In the genomic region with DNA sequence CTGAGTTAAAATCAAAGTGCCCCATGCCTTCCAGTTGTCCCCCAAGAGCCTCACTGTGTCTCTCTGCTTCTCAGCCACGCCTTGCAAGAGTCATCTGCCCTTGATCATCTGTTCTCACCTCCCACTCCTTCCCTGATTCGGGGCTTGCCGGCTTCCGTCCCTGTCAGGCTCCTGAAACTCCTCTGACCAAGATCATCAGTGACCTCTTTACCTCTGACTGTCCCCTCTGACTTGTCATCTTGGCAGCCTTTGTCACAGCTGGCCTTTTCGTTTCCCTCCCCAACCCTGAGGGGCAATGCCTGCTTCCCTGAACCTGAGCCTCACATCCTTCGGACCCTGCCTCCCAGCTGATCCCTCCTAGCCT, we compare ENCODE assay signal across 11 cellular contexts.
DNase-seq lines count a peak whose midpoint lies in the region; ATAC-seq and TF ChIP-seq lines count a peak whose summit lies in the region.
"Had no signal": no experiment of that assay in that cellular context is flagged by ENCODE, and none has a peak within 500 bp of the region (broad histone marks: within the 10 kb centered on the region; RNA-seq: fewer than 3 reads in every experiment).

No MANE protein-coding gene starts in this region.

- no peaks in the 10 kb centered on the region for H3F3A ChIP-seq in GM23248 (ENCODE audit: insufficient read depth)

- peak; percentile 35 for DNase-seq in GM23248
- peak; percentile 68 to 77 for DNase-seq in activated CD4-positive, alpha-beta T cell treated with anti-CD3 and anti-CD28 coated beads, Interleukin-2, amount 50 U/mL, for 48 hours
- peak; percentile 64 to 68 for DNase-seq in stimulated activated CD4-positive, alpha-beta T cell treated with anti-CD3 and anti-CD28 coated beads, Interleukin-2, amount 100 ng/mL, for 24 hours
- no peak for DNase-seq in suprapubic skin (ENCODE audit: low spot score in 2 of 2)
- DNase-seq in medulla oblongata (ENCODE audit: extremely low spot score), result no peak
- no peak for DNase-seq in hepatocyte (ENCODE audit: low spot score)
- DNase-seq in heart right ventricle, result no peak
- DNase-seq: DMS79 treated with DMSO at 0.1 percent for 48 hours; effector memory CD4-positive, alpha-beta T cell; NCI-H1694 had no signal

- H3K27ac ChIP-seq in GM23248, result no peak overlapping the region
- H3K27ac ChIP-seq in suprapubic skin, result no peak overlapping the region
- no peak overlapping the region for H3K27ac ChIP-seq in hepatocyte
- H3K27ac ChIP-seq in heart right ventricle, result no peak overlapping the region

- H3K4me1 ChIP-seq in GM23248 (ENCODE audit: insufficient read depth), result no peaks in the 10 kb centered on the region
- H3K4me1 ChIP-seq in suprapubic skin, result no peaks in the 10 kb centered on the region
- no peaks in the 10 kb centered on the region for H3K4me1 ChIP-seq in hepatocyte (ENCODE audit: insufficient read depth)
- H3K4me1 ChIP-seq in heart right ventricle, result no peaks in the 10 kb centered on the region

- intact Hi-C loops in heart right ventricle (cut with DNase I), result no loop called here

- WGBS in GM23248 (ENCODE audit: low coverage in 1 of 2, low lambda C conversion rate in 2 of 2, missing lambda C conversion rate in 2 of 2), 2 experiments, result 25% methylated on average over 6 of the region's 6 CpGs
- WGBS in suprapubic skin, result 65% methylated on average over 6 of the region's 6 CpGs
- 87% methylated on average over 6 of the region's 6 CpGs for whole genome bisulfite sequencing in hepatocyte (ENCODE audit: low lambda C conversion rate, missing lambda C conversion rate)
- 44 to 58% methylated on average over 6 of the region's 6 CpGs for WGBS in heart right ventricle, 2 donors

- H3K9me3 ChIP-seq in GM23248 (ENCODE audit: low read depth), result no peaks in the 10 kb centered on the region
- no peaks in the 10 kb centered on the region for H3K9me3 ChIP-seq in suprapubic skin
- no peaks in the 10 kb centered on the region for H3K9me3 ChIP-seq in hepatocyte (ENCODE audit: low read depth)
- H3K9me3 ChIP-seq in heart right ventricle, result no peaks in the 10 kb centered on the region

- H2AFZ ChIP-seq in GM23248 (no peak overlapping the region), hepatocyte (no peak overlapping the region)

- no peaks in the 10 kb centered on the region for H3K36me3 ChIP-seq in GM23248 (ENCODE audit: low read depth)
- no peaks in the 10 kb centered on the region for H3K36me3 ChIP-seq in suprapubic skin
- no peaks in the 10 kb centered on the region for H3K36me3 ChIP-seq in hepatocyte (replicated peaks; ENCODE audit: insufficient read depth, low read depth)
- H3K36me3 ChIP-seq in heart right ventricle, result no peaks in the 10 kb centered on the region

- ATAC-seq in GM18498 (IDR thresholded peaks at IDR 0.05; ENCODE audit: unreplicated experiment), result peak; percentile 62
- no peak for ATAC-seq in heart right ventricle

- no peak for TF ChIP-seq POLR2A in suprapubic skin (IDR thresholded peaks at IDR 0.05)

- no peaks in the 10 kb centered on the region; the same call in 1 of the 2 replicates for H3K27me3 ChIP-seq in GM23248 (replicated peaks; ENCODE audit: insufficient read depth)
- peaks cover 4% of the 10 kb centered on the region for H3K27me3 ChIP-seq in suprapubic skin
- H3K27me3 ChIP-seq in hepatocyte, result no peaks in the 10 kb centered on the region
- H3K27me3 ChIP-seq in heart right ventricle, result peaks cover 0 to 17% (median 11%) of the 10 kb centered on the region in 7 donors

- no peaks in the 10 kb centered on the region for H3K9me2 ChIP-seq in GM23248 (ENCODE audit: insufficient read depth)
- no peaks in the 10 kb centered on the region for H3K9me2 ChIP-seq in hepatocyte (replicated peaks; ENCODE audit: insufficient read depth)

- no peaks in the 10 kb centered on the region for H4K20me1 ChIP-seq in GM23248 (ENCODE audit: insufficient read depth)
- no peaks in the 10 kb centered on the region for H4K20me1 ChIP-seq in hepatocyte (ENCODE audit: insufficient read depth, poor library complexity, severe bottlenecking)

- H3K4me3 ChIP-seq in GM23248 (no peak overlapping the region), suprapubic skin (no peak overlapping the region), hepatocyte (no peak overlapping the region), heart right ventricle (no peak overlapping the region)

- TF ChIP-seq EP300 in suprapubic skin (IDR thresholded peaks at IDR 0.05), result no peak

- H3K4me2 ChIP-seq in GM23248 (ENCODE audit: unreplicated experiment) (no peak overlapping the region), hepatocyte (no peak overlapping the region)

- no peak overlapping the region for H3K9ac ChIP-seq in GM23248

- in situ Hi-C loops in GM23248 (cut with MboI), result no loop called here

- TF ChIP-seq CTCF in suprapubic skin (IDR thresholded peaks at IDR 0.05) (no peak), hepatocyte (IDR thresholded peaks at IDR 0.05; ENCODE audit: poor library complexity) (no peak), heart right ventricle (IDR thresholded peaks at IDR 0.05) (no peak)

- H3K79me2 ChIP-seq in GM23248 (ENCODE audit: insufficient read depth) (no peaks in the 10 kb centered on the region), hepatocyte (no peaks in the 10 kb centered on the region)

Comparison
In these comparisons a context has a peak if more than half of its experiments do, and no peak if none do; other contexts are left out.
1. DNase-seq: peak in GM23248 (single experiment), activated CD4-positive, alpha-beta T cell treated with anti-CD3 and anti-CD28 coated beads, Interleukin-2, amount 50 U/mL, for 48 hours (2 of 2) and stimulated activated CD4-positive, alpha-beta T cell treated with anti-CD3 and anti-CD28 coated beads, Interleukin-2, amount 100 ng/mL, for 24 hours (2 of 2); none in suprapubic skin (0 of 2), medulla oblongata (single experiment), hepatocyte (single experiment) and heart right ventricle (0 of 2).